18 cellular contexts compared by ENCODE assay signal in the genomic region with DNA sequence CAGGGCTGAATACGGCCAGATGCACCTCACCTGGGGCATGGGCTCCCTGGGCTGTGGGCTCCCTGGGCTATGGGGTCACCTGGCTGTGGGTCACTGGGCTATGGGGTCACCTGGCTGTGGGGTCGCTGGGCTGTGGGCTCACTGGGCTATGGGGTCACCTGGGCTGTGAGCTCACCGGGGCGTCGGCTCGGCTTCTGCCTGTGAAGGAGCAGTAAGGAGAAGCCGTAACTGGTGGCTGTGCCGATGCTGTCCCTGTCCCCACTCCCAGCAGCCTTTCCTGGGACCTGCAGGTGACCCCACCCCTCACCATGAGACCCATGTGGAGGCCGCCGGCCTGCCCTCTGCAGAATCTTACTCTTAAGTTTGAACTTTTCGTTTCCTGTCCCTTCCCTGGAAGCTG. TPM values are rescaled to one million over a fixed set of nuclear protein-coding genes. Genes with fewer than 3 reads are reported as not detected.
"Had no signal": no experiment of that assay in that cellular context is flagged by ENCODE, and none has a peak within 500 bp of the region (broad histone marks: within the 10 kb centered on the region; RNA-seq: fewer than 3 reads in every experiment).

No MANE protein-coding gene starts in this region.

- H3K36me3 Mint-ChIP-seq: activated naive CD8-positive, alpha-beta T cell treated with anti-CD3 and anti-CD28 coated beads, Interleukin-2, amount 10 ng/mL, durations not matched to agents 7 days and 5 days; immature natural killer cell; natural killer cell had no signal

- H3K4me3 ChIP-seq: ascending aorta, esophagus muscularis mucosa, lung, right atrium auricular region, thyroid gland, uterus had no signal

- H3K27ac Mint-ChIP-seq: activated CD4-positive, alpha-beta memory T cell treated with anti-CD3 and anti-CD28 coated beads, Interleukin-2, amount 10 ng/mL, durations not matched to agents 7 days and 5 days; activated naive CD8-positive, alpha-beta T cell treated with anti-CD3 and anti-CD28 coated beads, Interleukin-2, amount 10 ng/mL, durations not matched to agents 7 days and 5 days; activated T-cell treated with anti-CD3 and anti-CD28 coated beads, Interleukin-2, amount 50 U/mL, for 72 hours; immature natural killer cell had no signal

- H3K9me3 ChIP-seq: ascending aorta, esophagus muscularis mucosa, right atrium auricular region, thyroid gland, uterus had no signal

- H3K36me3 ChIP-seq: ascending aorta, esophagus muscularis mucosa, right atrium auricular region, thyroid gland, uterus had no signal

- H3K4me1 Mint-ChIP-seq: activated CD4-positive, alpha-beta memory T cell treated with anti-CD3 and anti-CD28 coated beads, Interleukin-2, amount 10 ng/mL, durations not matched to agents 7 days and 5 days; activated naive CD8-positive, alpha-beta T cell treated with anti-CD3 and anti-CD28 coated beads, Interleukin-2, amount 10 ng/mL, durations not matched to agents 7 days and 5 days had no signal

- H3K27me3 Mint-ChIP-seq: activated CD4-positive, alpha-beta memory T cell treated with anti-CD3 and anti-CD28 coated beads, Interleukin-2, amount 10 ng/mL, durations not matched to agents 7 days and 5 days; activated naive CD8-positive, alpha-beta T cell treated with anti-CD3 and anti-CD28 coated beads, Interleukin-2, amount 10 ng/mL, durations not matched to agents 7 days and 5 days had no signal

- H3K4me1 ChIP-seq: ascending aorta, uterus had no signal

- H3K4me3 Mint-ChIP-seq: activated CD4-positive, alpha-beta memory T cell treated with anti-CD3 and anti-CD28 coated beads, Interleukin-2, amount 10 ng/mL, durations not matched to agents 7 days and 5 days; activated naive CD8-positive, alpha-beta T cell treated with anti-CD3 and anti-CD28 coated beads, Interleukin-2, amount 10 ng/mL, durations not matched to agents 7 days and 5 days; activated T-cell treated with anti-CD3 and anti-CD28 coated beads, Interleukin-2, amount 50 U/mL, for 72 hours; immature natural killer cell had no signal

- DNase-seq: activated CD4-positive, alpha-beta T cell treated with anti-CD3 and anti-CD28 coated beads for 1 hour; dorsolateral prefrontal cortex; left cardiac atrium; natural killer cell; thyroid gland; uterus had no signal

- H3K9me3 Mint-ChIP-seq: activated CD4-positive, alpha-beta memory T cell treated with anti-CD3 and anti-CD28 coated beads, Interleukin-2, amount 10 ng/mL, durations not matched to agents 7 days and 5 days; activated naive CD8-positive, alpha-beta T cell treated with anti-CD3 and anti-CD28 coated beads, Interleukin-2, amount 10 ng/mL, durations not matched to agents 7 days and 5 days; activated T-cell treated with anti-CD3 and anti-CD28 coated beads, Interleukin-2, amount 50 U/mL, for 72 hours; immature natural killer cell; natural killer cell had no signal

- H3K27me3 ChIP-seq: ascending aorta, dorsolateral prefrontal cortex, right atrium auricular region, thyroid gland, uterus had no signal

- H3K27ac ChIP-seq: ascending aorta, dorsolateral prefrontal cortex, esophagus muscularis mucosa, right atrium auricular region, thyroid gland, uterus had no signal

RNA-seq across cellular contexts. Expression of gene PERCC1, which starts 1.9 kb away (rescaled TPM):
- total RNA-seq: activated CD4-positive, alpha-beta memory T cell treated with anti-CD3 and anti-CD28 coated beads, Interleukin-2, amount 10 ng/mL, durations not matched to agents 7 days and 5 days; ascending aorta; esophagus muscularis mucosa; fibroblast of villous mesenchyme; left cardiac atrium; mucosa of gallbladder; posterior vena cava; right atrium auricular region; T-helper 2 cell treated with Interferon-gamma antibody and Interleukin-4, amounts not matched to agents 100 ng/mL and 5 ng/mL, for 36 hours; uterus had no signal
- polyA plus RNA-seq: immature natural killer cell had no signal

RNA-seq across cellular contexts. Expression of gene CCDC154, which starts 15.3 kb away (rescaled TPM):
- total RNA-seq: ascending aorta, right atrium auricular region had no signal
- polyA plus RNA-seq: immature natural killer cell had no signal
